In genomic region chr7:108000875-108001758, GRCh38 we compare ENCODE assay signal across 8 cellular contexts. TPM values are rescaled to one million over a fixed set of nuclear protein-coding genes. Genes with fewer than 3 reads are reported as not detected.
DNase-seq lines count a peak whose midpoint lies in the region; ATAC-seq and TF ChIP-seq lines count a peak whose summit lies in the region.

No MANE protein-coding gene starts in this region.

- TF ChIP-seq CTCF in GM23338 (conservative IDR thresholded peaks at IDR 0.05; ENCODE audit: low read depth in 2 of 2) = peak; percentile 32 to 67
- no peak for TF ChIP-seq CTCF in parathyroid adenoma (IDR thresholded peaks at IDR 0.05)

- no peaks in the 10 kb centered on the region; the same call in 1 of the 2 replicates for H4K20me1 ChIP-seq in GM23338 (replicated peaks; ENCODE audit: insufficient read depth)

- H2AFZ ChIP-seq in GM23338 (peak overlapping the region; percentile 94), parathyroid adenoma (peak overlapping the region; percentile 63)

- H3K4me3 ChIP-seq in GM23338 = peak overlapping the region; percentile 92
- H3K4me3 ChIP-seq in parathyroid adenoma (ENCODE audit: low read depth, low read length) = peak overlapping the region; percentile 73

- H3K36me3 ChIP-seq in GM23338 (ENCODE audit: insufficient read depth) (peaks cover 4% of the 10 kb centered on the region; the same call in 1 of the 2 replicates), parathyroid adenoma (ENCODE audit: control insufficient read depth, insufficient read depth, low read length) (no peaks in the 10 kb centered on the region)

- no peak overlapping the region for H3K27ac Mint-ChIP-seq in GM23338

- H3K27me3 ChIP-seq in GM23338 (ENCODE audit: insufficient read depth) (peaks cover 58% of the 10 kb centered on the region), parathyroid adenoma (ENCODE audit: control insufficient read depth, insufficient read depth, low read length) (no peaks in the 10 kb centered on the region)

- peaks cover 23% of the 10 kb centered on the region for H3K4me1 Mint-ChIP-seq in GM23338

- peaks cover 6% of the 10 kb centered on the region; the same call in 1 of the 2 replicates for H3F3A ChIP-seq in GM23338 (replicated peaks; ENCODE audit: low read depth)

- peaks cover 53% of the 10 kb centered on the region for H3K27me3 Mint-ChIP-seq in GM23338 (ENCODE audit: insufficient read depth, low read depth, poor library complexity)

- peak; percentile 75 for ATAC-seq in GM23338
- no peak for ATAC-seq in GM19395 (IDR thresholded peaks at IDR 0.05; ENCODE audit: unreplicated experiment)
- ATAC-seq in HG03280 (IDR thresholded peaks at IDR 0.05; ENCODE audit: unreplicated experiment) = no peak

- H3K79me2 ChIP-seq in GM23338 (replicated peaks; ENCODE audit: insufficient read depth) = no peaks in the 10 kb centered on the region
- H3K79me2 ChIP-seq in parathyroid adenoma = no peaks in the 10 kb centered on the region

- DNase-seq in GM23338 (ENCODE audit: low spot score) (peak; percentile 89), glomerular visceral epithelial cell (ENCODE audit: extremely low spot score) (peak; percentile 56), NCI-H1048 (lab: John Stamatoyannopoulos, UW) (no peak), SW 1271 (lab: John Stamatoyannopoulos, UW) (no peak)
- DNase-seq in activated CD4-positive, alpha-beta T cell treated with anti-CD3 and anti-CD28 coated beads, Interleukin-2, amount 50 U/mL, for 48 hours = peak; percentile 5 to 6

- H3K4me1 ChIP-seq in GM23338 (ENCODE audit: insufficient read depth) = peaks cover 25% of the 10 kb centered on the region
- no peaks in the 10 kb centered on the region for H3K4me1 ChIP-seq in parathyroid adenoma

- H3K4me3 Mint-ChIP-seq in GM23338 = peak overlapping the region; percentile 86

- H3K4me2 ChIP-seq in GM23338 = peak overlapping the region; percentile 98
- peak overlapping the region; percentile 91 for H3K4me2 ChIP-seq in parathyroid adenoma (ENCODE audit: low read length)

- peaks cover 4% of the 10 kb centered on the region; the same call in 2 of the 3 replicates for H3K9me3 Mint-ChIP-seq in GM23338

- H3K36me3 Mint-ChIP-seq in GM23338 (ENCODE audit: low read depth) = peaks cover 3% of the 10 kb centered on the region; the same call in 2 of the 3 replicates

- H3K9me3 ChIP-seq in parathyroid adenoma (ENCODE audit: control insufficient read depth, low read length) = no peaks in the 10 kb centered on the region

- H3K27ac ChIP-seq in GM23338 (ENCODE audit: low read depth) = no peak overlapping the region
- H3K27ac ChIP-seq in parathyroid adenoma = no peak overlapping the region

- no peak overlapping the region for H3K9ac ChIP-seq in parathyroid adenoma

- H3K9me2 ChIP-seq in GM23338 (ENCODE audit: insufficient read depth) = no peaks in the 10 kb centered on the region

TF ChIP-seq in GM23338, 12 proteins besides CTCF, POLR2A, EP300 and RAD21:
- TF ChIP-seq EZH2 (IDR thresholded peaks at IDR 0.05; ENCODE audit: low read depth, unreplicated experiment) (peak; percentile 14), JUNB (IDR thresholded peaks at IDR 0.05; ENCODE audit: unreplicated experiment) (no peak)
- TF ChIP-seq, protein P1, sequence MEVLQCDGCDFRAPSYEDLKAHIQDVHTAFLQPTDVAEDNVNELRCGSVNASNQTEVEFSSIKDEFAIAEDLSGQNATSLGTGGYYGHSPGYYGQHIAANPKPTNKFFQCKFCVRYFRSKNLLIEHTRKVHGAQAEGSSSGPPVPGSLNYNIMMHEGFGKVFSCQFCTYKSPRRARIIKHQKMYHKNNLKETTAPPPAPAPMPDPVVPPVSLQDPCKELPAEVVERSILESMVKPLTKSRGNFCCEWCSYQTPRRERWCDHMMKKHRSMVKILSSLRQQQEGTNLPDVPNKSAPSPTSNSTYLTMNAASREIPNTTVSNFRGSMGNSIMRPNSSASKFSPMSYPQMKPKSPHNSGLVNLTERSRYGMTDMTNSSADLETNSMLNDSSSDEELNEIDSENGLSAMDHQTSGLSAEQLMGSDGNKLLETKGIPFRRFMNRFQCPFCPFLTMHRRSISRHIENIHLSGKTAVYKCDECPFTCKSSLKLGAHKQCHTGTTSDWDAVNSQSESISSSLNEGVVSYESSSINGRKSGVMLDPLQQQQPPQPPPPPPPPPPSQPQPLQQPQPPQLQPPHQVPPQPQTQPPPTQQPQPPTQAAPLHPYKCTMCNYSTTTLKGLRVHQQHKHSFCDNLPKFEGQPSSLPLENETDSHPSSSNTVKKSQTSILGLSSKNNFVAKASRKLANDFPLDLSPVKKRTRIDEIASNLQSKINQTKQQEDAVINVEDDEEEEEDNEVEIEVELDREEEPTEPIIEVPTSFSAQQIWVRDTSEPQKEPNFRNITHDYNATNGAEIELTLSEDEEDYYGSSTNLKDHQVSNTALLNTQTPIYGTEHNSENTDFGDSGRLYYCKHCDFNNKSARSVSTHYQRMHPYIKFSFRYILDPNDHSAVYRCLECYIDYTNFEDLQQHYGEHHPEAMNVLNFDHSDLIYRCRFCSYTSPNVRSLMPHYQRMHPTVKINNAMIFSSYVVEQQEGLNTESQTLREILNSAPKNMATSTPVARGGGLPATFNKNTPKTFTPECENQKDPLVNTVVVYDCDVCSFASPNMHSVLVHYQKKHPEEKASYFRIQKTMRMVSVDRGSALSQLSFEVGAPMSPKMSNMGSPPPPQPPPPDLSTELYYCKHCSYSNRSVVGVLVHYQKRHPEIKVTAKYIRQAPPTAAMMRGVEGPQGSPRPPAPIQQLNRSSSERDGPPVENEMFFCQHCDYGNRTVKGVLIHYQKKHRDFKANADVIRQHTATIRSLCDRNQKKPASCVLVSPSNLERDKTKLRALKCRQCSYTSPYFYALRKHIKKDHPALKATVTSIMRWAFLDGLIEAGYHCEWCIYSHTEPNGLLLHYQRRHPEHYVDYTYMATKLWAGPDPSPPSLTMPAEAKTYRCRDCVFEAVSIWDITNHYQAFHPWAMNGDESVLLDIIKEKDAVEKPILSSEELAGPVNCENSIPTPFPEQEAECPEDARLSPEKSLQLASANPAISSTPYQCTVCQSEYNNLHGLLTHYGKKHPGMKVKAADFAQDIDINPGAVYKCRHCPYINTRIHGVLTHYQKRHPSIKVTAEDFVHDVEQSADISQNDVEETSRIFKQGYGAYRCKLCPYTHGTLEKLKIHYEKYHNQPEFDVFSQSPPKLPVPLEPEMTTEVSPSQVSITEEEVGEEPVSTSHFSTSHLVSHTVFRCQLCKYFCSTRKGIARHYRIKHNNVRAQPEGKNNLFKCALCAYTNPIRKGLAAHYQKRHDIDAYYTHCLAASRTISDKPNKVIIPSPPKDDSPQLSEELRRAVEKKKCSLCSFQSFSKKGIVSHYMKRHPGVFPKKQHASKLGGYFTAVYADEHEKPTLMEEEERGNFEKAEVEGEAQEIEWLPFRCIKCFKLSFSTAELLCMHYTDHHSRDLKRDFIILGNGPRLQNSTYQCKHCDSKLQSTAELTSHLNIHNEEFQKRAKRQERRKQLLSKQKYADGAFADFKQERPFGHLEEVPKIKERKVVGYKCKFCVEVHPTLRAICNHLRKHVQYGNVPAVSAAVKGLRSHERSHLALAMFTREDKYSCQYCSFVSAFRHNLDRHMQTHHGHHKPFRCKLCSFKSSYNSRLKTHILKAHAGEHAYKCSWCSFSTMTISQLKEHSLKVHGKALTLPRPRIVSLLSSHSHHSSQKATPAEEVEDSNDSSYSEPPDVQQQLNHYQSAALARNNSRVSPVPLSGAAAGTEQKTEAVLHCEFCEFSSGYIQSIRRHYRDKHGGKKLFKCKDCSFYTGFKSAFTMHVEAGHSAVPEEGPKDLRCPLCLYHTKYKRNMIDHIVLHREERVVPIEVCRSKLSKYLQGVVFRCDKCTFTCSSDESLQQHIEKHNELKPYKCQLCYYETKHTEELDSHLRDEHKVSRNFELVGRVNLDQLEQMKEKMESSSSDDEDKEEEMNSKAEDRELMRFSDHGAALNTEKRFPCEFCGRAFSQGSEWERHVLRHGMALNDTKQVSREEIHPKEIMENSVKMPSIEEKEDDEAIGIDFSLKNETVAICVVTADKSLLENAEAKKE (CRISPR knock-in tag; IDR thresholded peaks at IDR 0.05) = 0 out of 2 replicates have a peak, but pooled peaks have one; percentile 14

RNA-seq across cellular contexts. Expression of gene LAMB1, which starts 1.8 kb away (rescaled TPM):
- 57.6 and 57.8 TPM in 2 replicates for total RNA-seq in GM23338 (2014; rRNA removed; shearing (Covaris generic))
- 50.0 and 53.5 TPM in 2 replicates for polyA plus RNA-seq in GM23338 (2016; fragmentation: Nextera tagmentation; extraction: Ambion mirVana)

Comparison
In these comparisons a context has a peak if more than half of its experiments do, and no peak if none do; other contexts are left out.
1. DNase-seq: peak in GM23338 (single experiment), activated CD4-positive, alpha-beta T cell treated with anti-CD3 and anti-CD28 coated beads, Interleukin-2, amount 50 U/mL, for 48 hours (2 of 2) and glomerular visceral epithelial cell (single experiment); none in NCI-H1048 (single experiment) and SW 1271 (0 of 2).